ENCODE assay signal across 23 cellular contexts in the genomic region with DNA sequence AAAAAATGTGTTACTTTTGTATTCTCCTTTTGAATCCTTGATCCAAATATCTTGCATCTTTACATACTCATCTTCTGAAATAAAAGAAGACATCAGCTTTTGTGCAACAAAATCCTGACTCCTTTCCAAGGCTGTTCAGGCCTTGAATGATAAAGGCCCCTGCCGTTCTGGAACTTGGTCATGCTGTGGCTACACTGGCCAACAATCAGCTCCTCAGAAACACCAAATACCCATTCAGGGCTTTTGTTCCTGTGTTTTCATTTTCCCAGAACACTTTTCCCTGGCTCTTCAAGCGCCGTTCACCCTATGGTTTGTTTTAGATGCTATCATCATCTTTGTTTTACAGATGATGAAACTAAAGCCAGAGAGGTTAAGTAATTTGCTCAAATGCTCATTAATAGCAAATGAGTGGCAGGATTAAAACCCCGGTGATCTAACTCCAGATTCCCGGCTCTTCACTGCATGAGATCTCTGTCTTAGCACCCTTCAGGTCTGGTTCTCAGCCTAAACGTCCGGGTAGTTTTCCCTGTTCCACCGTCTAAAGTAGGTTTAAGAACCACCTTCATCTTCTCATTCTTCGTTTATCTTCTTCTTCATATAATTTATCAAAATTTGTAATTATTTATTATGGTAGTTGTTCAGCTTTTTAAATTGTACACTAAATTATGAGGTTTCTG. TPM values are rescaled to one million over a fixed set of nuclear protein-coding genes. Genes with fewer than 3 reads are reported as not detected.
DNase-seq lines count a peak whose midpoint lies in the region; ATAC-seq and TF ChIP-seq lines count a peak whose summit lies in the region.
"Had no signal": no experiment of that assay in that cellular context is flagged by ENCODE, and none has a peak within 500 bp of the region (broad histone marks: within the 10 kb centered on the region; RNA-seq: fewer than 3 reads in every experiment).

No MANE protein-coding gene starts in this region.

- no peaks in the 10 kb centered on the region for H3F3A ChIP-seq in GM23338 (replicated peaks; ENCODE audit: low read depth)
- no peaks in the 10 kb centered on the region for H3F3A ChIP-seq in OCI-LY1 (ENCODE audit: insufficient read depth, low read length)

- H2AFZ ChIP-seq in GM23338 (no peak overlapping the region), OCI-LY1 (ENCODE audit: low read length) (peak overlapping the region; percentile 45; the same call in 1 of the 2 replicates)
- H2AFZ ChIP-seq: GM23248 had no signal

- H3K9me3 ChIP-seq in OCI-LY1 (ENCODE audit: low read length) (no peaks in the 10 kb centered on the region), SJCRH30 (replicated peaks) (no peaks in the 10 kb centered on the region), testis (no peaks in the 10 kb centered on the region)
- H3K9me3 ChIP-seq: BLaER1 had no signal

- no peak for TF ChIP-seq CTCF in GM23338 (conservative IDR thresholded peaks at IDR 0.05; ENCODE audit: low read depth in 2 of 2)
- TF ChIP-seq CTCF in OCI-LY1 (IDR thresholded peaks at IDR 0.05; ENCODE audit: low read length) = no peak
- no peak for TF ChIP-seq CTCF in glutamatergic neuron (IDR thresholded peaks at IDR 0.05; ENCODE audit: partially characterized antibody, unreplicated experiment)
- TF ChIP-seq CTCF in testis (IDR thresholded peaks at IDR 0.05) = no peak

- intact Hi-C loops in activated naive CD4-positive, alpha-beta T cell treated with anti-CD3 and anti-CD28 coated beads for 36 hours (cut with micrococcal nuclease) = no loop called here
- intact Hi-C loops in testis (cut with DNase I; ENCODE audit: low total_unique reads) = no loop called here

- H3K27me3 Mint-ChIP-seq in GM23338 (ENCODE audit: insufficient read depth, low read depth, poor library complexity) = no peaks in the 10 kb centered on the region
- H3K27me3 Mint-ChIP-seq in glutamatergic neuron (ENCODE audit: unreplicated experiment) = no peaks in the 10 kb centered on the region
- no peaks in the 10 kb centered on the region for H3K27me3 Mint-ChIP-seq in activated naive CD4-positive, alpha-beta T cell treated with anti-CD3 and anti-CD28 coated beads for 36 hours (ENCODE audit: low read depth)

- peak; percentile 99 for ATAC-seq in GM23338
- ATAC-seq: CD8-positive, alpha-beta T cell; GM12878; Panc1; Right ventricle myocardium inferior; SK-N-SH treated with all-trans-retinoic acid at 6 μM for 48 hours had no signal

- TF ChIP-seq POLR2A in testis (IDR thresholded peaks at IDR 0.05) = no peak

- H3K27ac ChIP-seq in GM23338 (ENCODE audit: low read depth) (peak overlapping the region; percentile 65), OCI-LY1 (ENCODE audit: low read depth, low read length, poor library complexity, severe bottlenecking) (no peak overlapping the region), SJCRH30 (no peak overlapping the region), testis (no peak overlapping the region)
- H3K27ac ChIP-seq: BLaER1, GM23248, HL-60 had no signal

- H3K27me3 ChIP-seq in GM23338 (ENCODE audit: insufficient read depth) (no peaks in the 10 kb centered on the region), OCI-LY1 (ENCODE audit: insufficient read depth, low read length) (no peaks in the 10 kb centered on the region), SJCRH30 (no peaks in the 10 kb centered on the region), testis (no peaks in the 10 kb centered on the region)
- H3K27me3 ChIP-seq: BLaER1 had no signal

- H3K36me3 ChIP-seq in GM23338 (ENCODE audit: insufficient read depth) = no peaks in the 10 kb centered on the region
- no peaks in the 10 kb centered on the region for H3K36me3 ChIP-seq in OCI-LY1 (ENCODE audit: insufficient read depth, low read length)
- H3K36me3 ChIP-seq in SJCRH30 = no peaks in the 10 kb centered on the region
- H3K36me3 ChIP-seq in testis (ENCODE audit: low read depth, missing control alignments) = no peaks in the 10 kb centered on the region

- H3K79me2 ChIP-seq in GM23338 (replicated peaks; ENCODE audit: insufficient read depth) (no peaks in the 10 kb centered on the region), OCI-LY1 (ENCODE audit: insufficient read depth, low read length) (no peaks in the 10 kb centered on the region)

- no peaks in the 10 kb centered on the region for H4K20me1 ChIP-seq in GM23338 (replicated peaks; ENCODE audit: insufficient read depth)
- no peaks in the 10 kb centered on the region for H4K20me1 ChIP-seq in OCI-LY1 (ENCODE audit: insufficient read depth, low read length)

- CTCF ChIA-PET in activated naive CD4-positive, alpha-beta T cell treated with anti-CD3 and anti-CD28 coated beads for 36 hours (lab: Charles Lee) = no interaction called here

- WGBS in testis, 2 donors = 75 to 77% methylated on average over 9 of the region's 9 CpGs

- H3K4me3 ChIP-seq in GM23338 (peak overlapping the region; percentile 4; the same call in 1 of the 2 replicates), OCI-LY1 (ENCODE audit: low read depth, low read length, poor library complexity, severe bottlenecking) (no peak overlapping the region), SJCRH30 (no peak overlapping the region), testis (no peak overlapping the region)
- H3K4me3 ChIP-seq: BLaER1, GM12878, GM23248 had no signal

- H3K27ac Mint-ChIP-seq in GM23338 (peak overlapping the region; percentile 81), glutamatergic neuron (ENCODE audit: unreplicated experiment) (peak overlapping the region; percentile 62)
- H3K27ac Mint-ChIP-seq in activated naive CD4-positive, alpha-beta T cell treated with anti-CD3 and anti-CD28 coated beads for 36 hours = no peak overlapping the region
- H3K27ac Mint-ChIP-seq: CD8-positive, alpha-beta T cell had no signal

- peaks cover 15% of the 10 kb centered on the region for H3K4me1 ChIP-seq in GM23338 (ENCODE audit: insufficient read depth)
- H3K4me1 ChIP-seq in OCI-LY1 (ENCODE audit: insufficient read depth, low read length, severe bottlenecking) = no peaks in the 10 kb centered on the region
- no peaks in the 10 kb centered on the region for H3K4me1 ChIP-seq in SJCRH30
- no peaks in the 10 kb centered on the region for H3K4me1 ChIP-seq in testis

- peak; percentile 76 for DNase-seq in GM23338 (ENCODE audit: low spot score)
- DNase-seq in glutamatergic neuron = no peak
- peak; percentile 23 for DNase-seq in medulla oblongata (ENCODE audit: extremely low spot score)
- DNase-seq in activated naive CD4-positive, alpha-beta T cell treated with anti-CD3 and anti-CD28 coated beads for 36 hours = no peak
- DNase-seq in activated CD4-positive, alpha-beta T cell treated with anti-CD3 and anti-CD28 coated beads for 4 hours = no peak
- no peak for DNase-seq in SJCRH30
- DNase-seq in testis = no peak
- DNase-seq: CD8-positive, alpha-beta T cell; DMS79 treated with DMSO at 0.1 percent for 48 hours; GDM1; GM23248; KBM-7; MV-4-11; NCI-H1417; NCI-H2029; NCI-H774 had no signal

- H3K4me3 Mint-ChIP-seq in GM23338 (peak overlapping the region; percentile 44), glutamatergic neuron (ENCODE audit: unreplicated experiment) (no peak overlapping the region)
- H3K4me3 Mint-ChIP-seq in activated naive CD4-positive, alpha-beta T cell treated with anti-CD3 and anti-CD28 coated beads for 36 hours = no peak overlapping the region
- H3K4me3 Mint-ChIP-seq: CD8-positive, alpha-beta T cell had no signal

- H3K4me1 Mint-ChIP-seq in GM23338 (peaks cover 39% of the 10 kb centered on the region), glutamatergic neuron (ENCODE audit: low read depth, unreplicated experiment) (peaks cover 13% of the 10 kb centered on the region)
- no peaks in the 10 kb centered on the region for H3K4me1 Mint-ChIP-seq in activated naive CD4-positive, alpha-beta T cell treated with anti-CD3 and anti-CD28 coated beads for 36 hours (ENCODE audit: low read depth)

- peak overlapping the region; percentile 7 for H3K4me2 ChIP-seq in GM23338
- H3K4me2 ChIP-seq in OCI-LY1 (ENCODE audit: low read length) = no peak overlapping the region
- H3K4me2 ChIP-seq: BLaER1 had no signal

- H3K9me2 ChIP-seq in GM23338 (ENCODE audit: insufficient read depth) = no peaks in the 10 kb centered on the region
- H3K9me2 ChIP-seq in OCI-LY1 (ENCODE audit: low read depth, low read length) = no peaks in the 10 kb centered on the region

- no peak overlapping the region for H3K9ac ChIP-seq in OCI-LY1 (ENCODE audit: low read length)
- H3K9ac ChIP-seq: BLaER1, GM23248 had no signal

- no peaks in the 10 kb centered on the region for H3K36me3 Mint-ChIP-seq in GM23338 (ENCODE audit: low read depth)
- H3K36me3 Mint-ChIP-seq in glutamatergic neuron (ENCODE audit: unreplicated experiment) = no peaks in the 10 kb centered on the region
- H3K36me3 Mint-ChIP-seq in activated naive CD4-positive, alpha-beta T cell treated with anti-CD3 and anti-CD28 coated beads for 36 hours (ENCODE audit: low read depth) = no peaks in the 10 kb centered on the region
- H3K36me3 Mint-ChIP-seq: CD8-positive, alpha-beta T cell had no signal

- H3K9me3 Mint-ChIP-seq in GM23338 (no peaks in the 10 kb centered on the region), glutamatergic neuron (ENCODE audit: unreplicated experiment) (peaks cover 2% of the 10 kb centered on the region)
- H3K9me3 Mint-ChIP-seq in activated naive CD4-positive, alpha-beta T cell treated with anti-CD3 and anti-CD28 coated beads for 36 hours = no peaks in the 10 kb centered on the region

TF ChIP-seq in GM23338, 12 proteins besides CTCF, POLR2A, EP300 and RAD21 (continues in another document):
- TF ChIP-seq CREB1 (CRISPR knock-in tag; IDR thresholded peaks at IDR 0.05; ENCODE audit: low read depth) = peak; percentile 44; the same call in 1 of the 2 replicates
- peak; percentile 74 for TF ChIP-seq NANOG (IDR thresholded peaks at IDR 0.05; ENCODE audit: borderline replicate concordance)

RNA-seq across cellular contexts. Expression of a gene that starts 58.4 kb away (rescaled TPM):
- total RNA-seq in GM23338 (2014; rRNA removed; shearing (Covaris generic)) = 0.21 and 0.47 TPM in 2 replicates
- 0.05 TPM in 1 of 2 replicates, not detected in the other for polyA plus RNA-seq in GM23338 (2016; fragmentation: Nextera tagmentation; extraction: Ambion mirVana)
- total RNA-seq in glutamatergic neuron (ENCODE audit: unreplicated experiment) = 9.9 TPM
- not detected for total RNA-seq in activated naive CD4-positive, alpha-beta T cell treated with anti-CD3 and anti-CD28 coated beads for 36 hours
- total RNA-seq in SJCRH30 (2014; rRNA removed; shearing (Covaris generic)) = 0.94 and 1.1 TPM in 2 replicates
- total RNA-seq in testis = 1 to 10 TPM in 1 of 2 donors, under 1 TPM in 1; 0.99 to 1.3 TPM
- 2.1 TPM for polyA plus RNA-seq in testis (ENCODE audit: insufficient read depth, low read depth, low replicate concordance)
- total RNA-seq: CD8-positive, alpha-beta T cell had no signal

Comparison
In these comparisons a context has a peak if more than half of its experiments do, and no peak if none do; other contexts are left out.
1. DNase-seq: peak in GM23338 (single experiment) and medulla oblongata (single experiment); none in glutamatergic neuron (single experiment), activated naive CD4-positive, alpha-beta T cell treated with anti-CD3 and anti-CD28 coated beads for 36 hours (single experiment), activated CD4-positive, alpha-beta T cell treated with anti-CD3 and anti-CD28 coated beads for 4 hours (0 of 2), SJCRH30 (0 of 2) and testis (single experiment).